Comparison of ENCODE assay signal across 20 cellular contexts in the genomic region with DNA sequence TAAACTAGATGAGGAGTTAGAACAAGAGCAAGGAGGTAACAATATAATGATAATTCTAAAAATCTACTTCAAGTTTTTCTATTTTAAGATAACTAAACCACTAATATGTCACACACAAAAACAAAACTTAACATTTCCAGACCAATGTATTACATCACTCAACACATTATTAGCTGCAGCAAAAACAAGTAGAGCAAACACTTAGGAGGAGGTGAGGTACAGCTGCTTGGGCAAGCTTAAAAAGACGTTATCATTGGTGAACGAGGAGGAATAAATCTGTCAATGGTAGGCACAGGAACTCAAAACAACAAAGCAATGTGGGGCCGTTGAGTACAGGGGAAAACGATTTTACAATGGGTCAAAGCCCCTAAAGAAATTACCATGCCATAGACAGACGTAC.
"Had no signal": no experiment of that assay in that cellular context is flagged by ENCODE, and none has a peak within 500 bp of the region (broad histone marks: within the 10 kb centered on the region; RNA-seq: fewer than 3 reads in every experiment).

No MANE protein-coding gene starts in this region.

- H3K9me3 Mint-ChIP-seq: activated naive CD4-positive, alpha-beta T cell treated with anti-CD3 and anti-CD28 coated beads, Interleukin-2, amount 50 U/mL, for 72 hours; activated T-cell treated with anti-CD3 and anti-CD28 coated beads, Interleukin-2, amount 50 U/mL, for 72 hours; WTC11 had no signal

- DNase-seq: activated CD4-positive, alpha-beta T cell treated with anti-CD3 and anti-CD28 coated beads for 48 hours; activated CD4-positive, alpha-beta T cell treated with anti-CD3 and anti-CD28 coated beads, Interleukin-2, amount 50 U/mL, for 4 hours; activated CD4-positive, CD25-positive, alpha-beta regulatory T cell treated with anti-CD3 and anti-CD28 coated beads, Interleukin-2, amount 50 U/mL, for 72 hours; activated CD8-positive, alpha-beta T cell treated with anti-CD3 and anti-CD28 coated beads, Interleukin-2, amount 10 ng/mL, durations not matched to agents 7 days and 5 days; activated T-cell treated with anti-CD3 and anti-CD28 coated beads, Interleukin-2, amount 50 U/mL, for 72 hours; anterior cingulate cortex; cerebellar nuclear complex; NCI-H1092; NCI-H1930; NCI-H345; NCI-H510A; NCI-H526 treated with DMSO at 0.1 percent for 48 hours; NCI-H82; PC-3; SHP77 treated with DMSO at 0.1 percent for 48 hours; T-helper 17 cell; T-helper 9 cell had no signal

- H3K27me3 Mint-ChIP-seq: T-helper 17 cell had no signal

- H3K4me3 Mint-ChIP-seq: activated CD8-positive, alpha-beta T cell treated with anti-CD3 and anti-CD28 coated beads, Interleukin-2, amount 10 ng/mL, durations not matched to agents 7 days and 5 days; activated T-cell treated with anti-CD3 and anti-CD28 coated beads, Interleukin-2, amount 50 U/mL, for 72 hours; T-helper 17 cell; WTC11 had no signal

- H3K27ac ChIP-seq: KMS-11 had no signal

- H3K27ac Mint-ChIP-seq: activated CD8-positive, alpha-beta T cell treated with anti-CD3 and anti-CD28 coated beads, Interleukin-2, amount 10 ng/mL, durations not matched to agents 7 days and 5 days; activated naive CD4-positive, alpha-beta T cell treated with anti-CD3 and anti-CD28 coated beads, Interleukin-2, amount 50 U/mL, for 72 hours; activated T-cell treated with anti-CD3 and anti-CD28 coated beads, Interleukin-2, amount 50 U/mL, for 72 hours; T-helper 17 cell; WTC11 had no signal
